10 cellular contexts compared by ENCODE assay signal in genomic region chr20:1005452-1006027, GRCh38. TPM values are rescaled to one million over a fixed set of nuclear protein-coding genes. Genes with fewer than 3 reads are reported as not detected.
DNase-seq lines count a peak whose midpoint lies in the region; ATAC-seq, FAIRE-seq and TF ChIP-seq lines count a peak whose summit lies in the region.
"Had no signal": no experiment of that assay in that cellular context is flagged by ENCODE, and none has a peak within 500 bp of the region (broad histone marks: within the 10 kb centered on the region; RNA-seq: fewer than 3 reads in every experiment).

No MANE protein-coding gene starts in this region.

- H4K91ac ChIP-seq in H1 (replicated peaks; ENCODE audit: insufficient read length, low read length), result no peak overlapping the region

- no peak for TF ChIP-seq RAD21 in H1 (IDR thresholded peaks at IDR 0.05 in 1 of 2, conservative IDR thresholded peaks at IDR 0.05 in 1 of 2; ENCODE audit: low read depth in 2 of 2, low read length in 2 of 2)

- CTCF ChIA-PET in H1 (lab: Charles Lee; ENCODE audit: partially characterized antibody), result interaction anchor here (0.7 to 1.2 kb wide), 2 partner anchors 102 to 103 kb away, joined by 3 read pairs; no protein-coding TSS in a partner anchor

- H2AK5ac ChIP-seq in H1 (ENCODE audit: low read depth, low read length), result no peak overlapping the region

- peak overlapping the region; percentile 3 for H4K5ac ChIP-seq in H1 (ENCODE audit: insufficient read length, low read depth, low read length)

- no peak overlapping the region for H3K14ac ChIP-seq in H1 (ENCODE audit: insufficient read length)

- no peak overlapping the region for H2AFZ ChIP-seq in H1 (ENCODE audit: low read length)

- no peak overlapping the region for H3K4me3 ChIP-seq in H1 (ENCODE audit: extremely low read depth in 1 of 4, insufficient read depth in 2 of 4, low read depth in 3 of 4, low read length in 4 of 4)
- H3K4me3 ChIP-seq: BLaER1, lung had no signal

- no peak overlapping the region for H3K4ac ChIP-seq in H1 (replicated peaks; ENCODE audit: insufficient read length, low read depth, low read length)

- TF ChIP-seq POLR2A in H1 (IDR thresholded peaks at IDR 0.05; ENCODE audit: control extremely low read depth in 1 of 2, low read depth in 2 of 2, low read length in 2 of 2), result no peak

- peak; percentile 100 for FAIRE-seq in H1 (lab: Jason Lieb, UNC)

- no peaks in the 10 kb centered on the region for H3K79me2 ChIP-seq in H1 (ENCODE audit: control insufficient read depth in 1 of 2, insufficient read depth in 2 of 2, low read length in 2 of 2)

- H3K27ac ChIP-seq in H1 (ENCODE audit: low read depth, low read length), result no peak overlapping the region
- H3K27ac ChIP-seq: BLaER1 had no signal

- H3K9me3 ChIP-seq in H1 (ENCODE audit: insufficient read depth in 2 of 2, low read depth in 1 of 2, low read length in 1 of 2), result no peaks in the 10 kb centered on the region
- H3K9me3 ChIP-seq: BLaER1 had no signal

- ATAC-seq in HG03432 (IDR thresholded peaks at IDR 0.05; ENCODE audit: unreplicated experiment) (peak; percentile 60), GM21825 (IDR thresholded peaks at IDR 0.05; ENCODE audit: unreplicated experiment) (no peak)

- peaks cover 4 to 24% (median 19%) of the 10 kb centered on the region in 4 experiments for H3K27me3 ChIP-seq in H1 (replicated peaks in 1 of 4; ENCODE audit: control insufficient read depth in 3 of 4, extremely low read depth in 1 of 4, insufficient read depth in 3 of 4, low read length in 3 of 4)

- H3K4me1 ChIP-seq in H1 (replicated peaks in 1 of 4; ENCODE audit: control insufficient read depth in 3 of 4, insufficient read depth in 4 of 4, low read length in 3 of 4), result peaks cover 0 to 12% (median 4%) of the 10 kb centered on the region in 4 experiments; a peak in 5 of 7 replicates
- H3K4me1 ChIP-seq: BLaER1 had no signal

- H3K9ac ChIP-seq in H1 (replicated peaks in 1 of 4; ENCODE audit: extremely low read depth in 1 of 4, low read depth in 3 of 4, low read length in 3 of 4), result no peak overlapping the region
- H3K9ac ChIP-seq: BLaER1 had no signal

- H3K23ac ChIP-seq in H1 (ENCODE audit: insufficient read length), result no peak overlapping the region

- no peaks in the 10 kb centered on the region for H4K20me1 ChIP-seq in H1 (replicated peaks in 1 of 2; ENCODE audit: control insufficient read depth in 1 of 2, insufficient read depth in 2 of 2, low read length in 2 of 2)
- H4K20me1 ChIP-seq: BLaER1 had no signal

- peaks cover 5% of the 10 kb centered on the region; the same call in 1 of the 2 replicates for H3K23me2 ChIP-seq in H1 (ENCODE audit: low read depth, low read length)

- no peak overlapping the region for H2BK12ac ChIP-seq in H1 (ENCODE audit: low read depth, low read length)

- H2BK15ac ChIP-seq in H1 (ENCODE audit: low read length), result no peak overlapping the region

- 42% methylated on average over 4 of the region's 5 CpGs; no CpG with 5 or more reads in 1 of the 2 experiments for WGBS in H1 (ENCODE audit: extremely low coverage in 1 of 2, insufficient coverage in 1 of 2, insufficient read length in 1 of 2, insufficient replicate concordance in 2 of 2, low coverage in 1 of 2, low lambda C conversion rate in 2 of 2, missing lambda C conversion rate in 1 of 2), 2 experiments

- peak overlapping the region; percentile 20 to 26; a peak in 3 of 4 replicates for H3K4me2 ChIP-seq in H1 (ENCODE audit: insufficient read depth in 1 of 2, low read depth in 2 of 2, low read length in 2 of 2)
- H3K4me2 ChIP-seq: BLaER1 had no signal

- POLR2A ChIA-PET in H1 (lab: Charles Lee; ENCODE audit: partially characterized antibody), result interaction anchor here (1.5 kb wide), 1 partner anchor 19 kb away, joined by 3 read pairs; no protein-coding TSS in a partner anchor

- H3K56ac ChIP-seq in H1 (replicated peaks; ENCODE audit: insufficient read length, low read depth, low read length), result no peak overlapping the region

- no peaks in the 10 kb centered on the region for H3K36me3 ChIP-seq in H1 (ENCODE audit: control insufficient read depth in 2 of 4, insufficient read depth in 4 of 4, low read length in 3 of 4)
- H3K36me3 ChIP-seq: BLaER1 had no signal

- H2BK5ac ChIP-seq in H1 (ENCODE audit: low read depth, low read length), result no peak overlapping the region

- no peak overlapping the region for H2BK120ac ChIP-seq in H1 (replicated peaks; ENCODE audit: low read depth, low read length)

- TF ChIP-seq EP300 in H1 (IDR thresholded peaks at IDR 0.05; ENCODE audit: borderline replicate concordance in 1 of 2, low read depth in 2 of 2, low read length in 2 of 2), result no peak

- TF ChIP-seq CTCF in H1 (IDR thresholded peaks at IDR 0.05; ENCODE audit: control extremely low read depth in 1 of 3, insufficient read depth in 1 of 3, low read depth in 1 of 3, low read length in 3 of 3), result no peak

- H3K18ac ChIP-seq in H1 (ENCODE audit: extremely low read depth, low read length), result no peak overlapping the region

- no peak overlapping the region for H4K8ac ChIP-seq in H1 (ENCODE audit: extremely low read depth, insufficient read depth, low read length)

- DNase-seq in SKM-1 treated with dmso at 0.1 percent for 144 hours (lab: John Stamatoyannopoulos, UW; ENCODE audit: unreplicated experiment), result peak; percentile 28
- no peak for DNase-seq in SKM-1 (lab: John Stamatoyannopoulos, UW; ENCODE audit: unreplicated experiment)
- peak; percentile 69 for DNase-seq in RPMI8226
- DNase-seq in H1 (ENCODE audit: low read depth in 1 of 2, low spot score in 2 of 2), result peak; percentile 34 to 57
- peak; percentile 5 for DNase-seq in stimulated activated CD4-positive, alpha-beta T cell treated with anti-CD3 and anti-CD28 coated beads, Interleukin-4, amount 100 ng/mL, for 1 hour
- no peak for DNase-seq in amniotic stem cell (lab: John Stamatoyannopoulos, UW)

- H2BK20ac ChIP-seq in H1 (ENCODE audit: low read length), result no peak overlapping the region

- H3K79me1 ChIP-seq in H1 (ENCODE audit: low read depth, low read length), result no peaks in the 10 kb centered on the region

TF ChIP-seq in H1, 55 proteins besides CTCF, POLR2A, EP300 and RAD21:
- TF ChIP-seq SP1 (IDR thresholded peaks at IDR 0.05; ENCODE audit: low read depth, low read length) (peak; percentile 75), SIX5 (IDR thresholded peaks at IDR 0.05; ENCODE audit: low read depth, low read length) (peak; percentile 78), ATF3 (IDR thresholded peaks at IDR 0.05; ENCODE audit: insufficient read depth, low read depth, low read length) (no peak), SUZ12 (IDR thresholded peaks at IDR 0.05; ENCODE audit: low read length) (no peak), SP4 (IDR thresholded peaks at IDR 0.05; ENCODE audit: low read length) (no peak), CREB1 (IDR thresholded peaks at IDR 0.05) (peak; percentile 42; the same call in 1 of the 2 replicates)

RNA-seq across cellular contexts. Expression of gene RSPO4, which starts 3.4 kb away (rescaled TPM):
- total RNA-seq in H1 (2021; fragmentation: NEBNext Ultra II Directional; extraction: Animal tissue kit (Norgen Biotek cat#: 25700)), result 5.1 and 6.4 TPM in 2 replicates
- 3.4 and 5.9 TPM in 2 replicates for polyA plus RNA-seq in H1 (2011; rRNA removed)
- 3.3 TPM for polyA plus RNA-seq in H1 (2011; cell fraction: cytosol; rRNA removed)
- polyA plus RNA-seq in H1 (2011; cell fraction: nucleus; rRNA removed), result 18.4 TPM
- 4.3 to 10.2 TPM (median 7.7 TPM) in 4 replicates for polyA plus RNA-seq in H1 (2012, experiment 1 of 2)
- polyA plus RNA-seq in H1 (2012, experiment 2 of 2), result 5.2 TPM
- 4.7 TPM for polyA plus RNA-seq in H1 (2013, experiment 1 of 2)
- 4.8 TPM for polyA plus RNA-seq in H1 (2013, experiment 2 of 2)
- 1.1 and 1.2 TPM in 2 replicates for polyA minus RNA-seq in H1 (2011; rRNA and poly(A)+ RNA removed)
- 1.1 TPM for polyA minus RNA-seq in H1 (2011; cell fraction: cytosol; rRNA and poly(A)+ RNA removed)
- polyA minus RNA-seq in H1 (2011; cell fraction: nucleus; rRNA and poly(A)+ RNA removed), result 2.2 TPM

Comparison
In these comparisons a context has a peak if more than half of its experiments do, and no peak if none do; other contexts are left out.
1. DNase-seq: peak in SKM-1 treated with dmso at 0.1 percent for 144 hours (single experiment), RPMI8226 (single experiment), H1 (2 of 2) and stimulated activated CD4-positive, alpha-beta T cell treated with anti-CD3 and anti-CD28 coated beads, Interleukin-4, amount 100 ng/mL, for 1 hour (single experiment); none in SKM-1 (single experiment) and amniotic stem cell (single experiment).